In the genomic region with DNA sequence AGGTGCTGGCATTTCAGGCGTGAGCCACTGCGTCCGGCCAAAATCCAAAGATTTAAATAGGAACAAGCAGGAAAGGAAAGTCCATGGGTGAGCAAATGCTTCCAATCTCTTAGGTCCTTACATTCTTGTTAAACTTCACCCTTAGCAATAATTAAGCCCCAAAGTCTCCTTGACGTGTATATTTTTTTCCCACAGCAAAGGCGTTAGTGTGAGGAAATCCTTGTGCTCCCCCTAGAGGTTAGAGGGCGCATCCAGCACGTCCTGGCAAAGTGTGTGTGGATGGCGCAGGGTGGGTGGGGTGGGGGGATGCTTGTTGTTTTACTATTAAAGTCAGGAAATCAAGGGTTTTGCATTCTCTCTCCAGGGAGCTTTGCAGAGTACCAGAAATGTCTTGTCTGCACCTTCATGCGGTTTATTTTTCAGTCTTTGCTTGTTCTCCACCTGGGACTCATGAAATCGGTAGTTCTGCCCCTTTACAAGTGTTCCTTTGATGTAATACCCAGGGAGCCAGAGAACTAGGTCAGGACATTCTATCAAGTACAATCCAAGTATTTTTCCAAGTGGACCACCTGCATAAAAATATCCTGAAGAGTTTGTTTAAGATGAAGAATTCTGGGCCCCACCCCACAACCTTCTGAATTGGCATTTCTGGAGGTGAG, we compare ENCODE assay signal across 9 cellular contexts. TPM values are rescaled to one million over a fixed set of nuclear protein-coding genes. Genes with fewer than 3 reads are reported as not detected.
DNase-seq lines count a peak whose midpoint lies in the region.
"Had no signal": no experiment of that assay in that cellular context is flagged by ENCODE, and none has a peak within 500 bp of the region (broad histone marks: within the 10 kb centered on the region; RNA-seq: fewer than 3 reads in every experiment).

No MANE protein-coding gene starts in this region.

- H3K27ac ChIP-seq in SJSA1: no peak overlapping the region
- H3K27ac ChIP-seq: BLaER1 had no signal

- peak; percentile 50 to 67 for DNase-seq in SHP77 (lab: John Stamatoyannopoulos, UW)
- DNase-seq in SHP77 treated with DMSO at 0.1 percent for 48 hours (lab: John Stamatoyannopoulos, UW): no peak
- DNase-seq in M059J (ENCODE audit: low read depth): peak; percentile 63
- peak; percentile 41 to 52 for DNase-seq in SJSA1 (ENCODE audit: low read depth in 1 of 2, low spot score in 2 of 2)
- DNase-seq in activated naive CD4-positive, alpha-beta T cell treated with Interleukin-2 at 50 U/mL for 16 hours: peak; percentile 59
- peak; percentile 60 for DNase-seq in glomerular visceral epithelial cell (ENCODE audit: extremely low spot score)
- DNase-seq in posterior cingulate gyrus: peak in 6 of 10 donors; percentile 37 to 92 (median 57)
- no peak for DNase-seq in NK-92 (lab: John Stamatoyannopoulos, UW; ENCODE audit: unreplicated experiment)

- no peaks in the 10 kb centered on the region for H3K27me3 ChIP-seq in SJSA1 (replicated peaks)
- H3K27me3 ChIP-seq: BLaER1 had no signal

- H3K4me1 ChIP-seq in SJSA1 (replicated peaks): 0 out of 2 replicates have a peak, but pooled peaks cover 3% of the 10 kb centered on the region

- intact Hi-C loops in posterior cingulate gyrus (cut with DNase I): loop anchor here (2.0 to 10.0 kb wide), 2 partner anchors 154 to 458 kb away; a partner anchor contains a TSS

- H3K9me3 ChIP-seq in SJSA1 (replicated peaks): no peaks in the 10 kb centered on the region
- H3K9me3 ChIP-seq: BLaER1 had no signal

- no peaks in the 10 kb centered on the region for H3K36me3 ChIP-seq in SJSA1
- H3K36me3 ChIP-seq: BLaER1 had no signal

- no peak overlapping the region for H3K4me3 ChIP-seq in SJSA1
- H3K4me3 ChIP-seq: BLaER1 had no signal

RNA-seq across cellular contexts. Expression of a gene that starts 22.2 kb away (rescaled TPM):
- 10.1 and 13.5 TPM in 2 replicates for total RNA-seq in M059J (2014; rRNA removed; shearing (Covaris generic))
- total RNA-seq in SJSA1 (2014; rRNA removed; shearing (Covaris generic)): 17.7 and 30.7 TPM in 2 replicates

Comparison
In these comparisons a context has a peak if more than half of its experiments do, and no peak if none do; other contexts are left out.
1. DNase-seq: peak in SHP77 (2 of 2), M059J (single experiment), SJSA1 (2 of 2), activated naive CD4-positive, alpha-beta T cell treated with Interleukin-2 at 50 U/mL for 16 hours (single experiment), glomerular visceral epithelial cell (single experiment) and posterior cingulate gyrus (6 of 10); none in SHP77 treated with DMSO at 0.1 percent for 48 hours (single experiment) and NK-92 (single experiment).